9 cellular contexts compared by ENCODE assay signal in genomic region chr6:36204068-36204753, GRCh38. TPM values are rescaled to one million over a fixed set of nuclear protein-coding genes. Genes with fewer than 3 reads are reported as not detected.
DNase-seq lines count a peak whose midpoint lies in the region; ATAC-seq and TF ChIP-seq lines count a peak whose summit lies in the region.
"Had no signal": no experiment of that assay in that cellular context is flagged by ENCODE, and none has a peak within 500 bp of the region (broad histone marks: within the 10 kb centered on the region; RNA-seq: fewer than 3 reads in every experiment).

No MANE protein-coding gene starts in this region.

- H3K4me1 ChIP-seq in BLaER1 (peaks cover 37% of the 10 kb centered on the region), gastroesophageal sphincter (peaks cover 0 to 30% (median 8%) of the 10 kb centered on the region in 3 donors), HAP-1 (no peaks in the 10 kb centered on the region)

- peaks cover 86% of the 10 kb centered on the region for H3K36me3 Mint-ChIP-seq in activated CD4-positive, alpha-beta T cell treated with anti-CD3 and anti-CD28 coated beads, Interleukin-2, amount 10 ng/mL, durations not matched to agents 24 days and 14 days (ENCODE audit: low read depth)

- H3K9me3 ChIP-seq in BLaER1: peaks cover 56% of the 10 kb centered on the region
- H3K9me3 ChIP-seq in gastroesophageal sphincter: no peaks in the 10 kb centered on the region
- H3K9me3 ChIP-seq in HAP-1: no peaks in the 10 kb centered on the region

- 78 to 80% methylated on average over 1 to 8 of the region's 10 CpGs for WGBS in gastroesophageal sphincter (ENCODE audit: low coverage in 1 of 2), 2 donors

- no peak overlapping the region for H3K9ac ChIP-seq in BLaER1

- no peaks in the 10 kb centered on the region for H3K27me3 Mint-ChIP-seq in activated CD4-positive, alpha-beta T cell treated with anti-CD3 and anti-CD28 coated beads, Interleukin-2, amount 10 ng/mL, durations not matched to agents 24 days and 14 days

- peaks cover 45% of the 10 kb centered on the region for H3K4me1 Mint-ChIP-seq in activated CD4-positive, alpha-beta T cell treated with anti-CD3 and anti-CD28 coated beads, Interleukin-2, amount 10 ng/mL, durations not matched to agents 24 days and 14 days

- in situ Hi-C loops in ACHN (cut with HindIII; ENCODE audit: low pct_ligation_motif_present, low pct_unique_long_range_greater_than_20kb, low sequenced_read_pairs) (no loop called here), HAP-1 (cut with MboI; ENCODE audit: low sequenced_read_pairs) (no loop called here)

- ATAC-seq in HG03103 (IDR thresholded peaks at IDR 0.05; ENCODE audit: low read depth, unreplicated experiment) (peak; percentile 51), gastroesophageal sphincter (no peak)
- ATAC-seq: K562 had no signal

- peak overlapping the region; percentile 31 for H3K4me3 Mint-ChIP-seq in activated CD4-positive, alpha-beta T cell treated with anti-CD3 and anti-CD28 coated beads, Interleukin-2, amount 10 ng/mL, durations not matched to agents 24 days and 14 days

- intact Hi-C loops in activated CD4-positive, alpha-beta T cell treated with anti-CD3 and anti-CD28 coated beads, Interleukin-2, amount 10 ng/mL, durations not matched to agents 24 days and 14 days (cut with micrococcal nuclease): no loop called here

- no peak for TF ChIP-seq CTCF in gastroesophageal sphincter (IDR thresholded peaks at IDR 0.05)

- H3K27me3 ChIP-seq in BLaER1: no peaks in the 10 kb centered on the region
- no peaks in the 10 kb centered on the region for H3K27me3 ChIP-seq in gastroesophageal sphincter
- no peaks in the 10 kb centered on the region for H3K27me3 ChIP-seq in HAP-1 (ENCODE audit: low read depth)

- H3K4me3 ChIP-seq in BLaER1 (peak overlapping the region; percentile 25; the same call in 1 of the 2 replicates), gastroesophageal sphincter (no peak overlapping the region), HAP-1 (no peak overlapping the region)
- H3K4me3 ChIP-seq: K562 had no signal

- peak; percentile 87 for DNase-seq in activated CD4-positive, alpha-beta T cell treated with anti-CD3 and anti-CD28 coated beads, Interleukin-2, amount 10 ng/mL, durations not matched to agents 24 days and 14 days
- DNase-seq in germinal center (ENCODE audit: low spot score) (peak; percentile 32), ACHN (no peak), NCI-H69 (lab: John Stamatoyannopoulos, UW) (no peak), HAP-1 (ENCODE audit: low spot score in 2 of 2) (no peak)

- TF ChIP-seq POLR2A in gastroesophageal sphincter (IDR thresholded peaks at IDR 0.05): no peak

- H3K36me3 ChIP-seq in BLaER1 (peaks cover 100% of the 10 kb centered on the region), gastroesophageal sphincter (peaks cover 0 to 93% of the 10 kb centered on the region in 2 donors), HAP-1 (replicated peaks) (peaks cover 73% of the 10 kb centered on the region)

- H4K20me1 ChIP-seq in BLaER1: peaks cover 7% of the 10 kb centered on the region

- peak overlapping the region; percentile 47 for H3K4me2 ChIP-seq in BLaER1

- no peak for TF ChIP-seq EP300 in gastroesophageal sphincter (IDR thresholded peaks at IDR 0.05)

- no peak overlapping the region for H3K27ac Mint-ChIP-seq in activated CD4-positive, alpha-beta T cell treated with anti-CD3 and anti-CD28 coated beads, Interleukin-2, amount 10 ng/mL, durations not matched to agents 24 days and 14 days

- H3K9me3 Mint-ChIP-seq in activated CD4-positive, alpha-beta T cell treated with anti-CD3 and anti-CD28 coated beads, Interleukin-2, amount 10 ng/mL, durations not matched to agents 24 days and 14 days: peaks cover 3% of the 10 kb centered on the region

- H3K27ac ChIP-seq in BLaER1 (no peak overlapping the region), gastroesophageal sphincter (no peak overlapping the region)

RNA-seq across cellular contexts. Expression of gene BRPF3, which starts 7.7 kb away (rescaled TPM):
- total RNA-seq in activated CD4-positive, alpha-beta T cell treated with anti-CD3 and anti-CD28 coated beads, Interleukin-2, amount 10 ng/mL, durations not matched to agents 24 days and 14 days: 20.7 and 24.5 TPM in 2 replicates
- total RNA-seq in gastroesophageal sphincter: 10 to 100 TPM; 19.0 to 36.7 (median 20.4) TPM

Comparison
In these comparisons a context has a peak if more than half of its experiments do, and no peak if none do; other contexts are left out.
1. DNase-seq: peak in activated CD4-positive, alpha-beta T cell treated with anti-CD3 and anti-CD28 coated beads, Interleukin-2, amount 10 ng/mL, durations not matched to agents 24 days and 14 days (single experiment) and germinal center (single experiment); none in ACHN (single experiment), NCI-H69 (single experiment) and HAP-1 (0 of 2).